In the genomic region with DNA sequence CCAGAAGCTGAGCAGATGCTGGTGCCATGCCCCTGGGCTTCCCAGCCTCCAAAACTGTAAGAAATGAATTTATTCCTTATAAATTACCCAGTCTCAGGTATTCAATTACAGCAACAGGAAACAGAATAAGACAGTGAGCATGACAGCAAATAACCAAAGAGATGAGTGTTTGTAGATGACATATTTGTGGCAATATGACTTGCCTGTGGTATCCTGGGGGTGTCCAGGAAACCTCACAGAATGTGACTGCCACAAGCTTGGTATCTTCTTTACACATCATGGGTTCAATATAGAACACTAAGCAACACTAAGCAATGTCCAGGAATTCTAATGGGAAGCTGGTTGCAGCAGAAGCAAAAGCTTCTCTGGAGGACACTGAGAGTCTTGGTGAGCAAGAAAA, we compare ENCODE assay signal across 21 cellular contexts.
"Had no signal": no experiment of that assay in that cellular context is flagged by ENCODE, and none has a peak within 500 bp of the region (broad histone marks: within the 10 kb centered on the region; RNA-seq: fewer than 3 reads in every experiment).

No MANE protein-coding gene starts in this region.

- H3K4me3 ChIP-seq: adrenal gland had no signal

- H3K4me3 Mint-ChIP-seq: activated CD4-positive, alpha-beta memory T cell treated with anti-CD3 and anti-CD28 coated beads for 36 hours; activated CD4-positive, alpha-beta T cell treated with anti-CD3 and anti-CD28 coated beads, Interleukin-2, amount 10 ng/mL, durations not matched to agents 24 days and 14 days; activated naive CD8-positive, alpha-beta T cell treated with anti-CD3 and anti-CD28 coated beads, Interleukin-2, amount 10 ng/mL, durations not matched to agents 7 days and 5 days; T-helper 17 cell; WTC11 had no signal

- ATAC-seq: T-helper 17 cell, WTC11 had no signal

- H3K36me3 ChIP-seq: adrenal gland had no signal

- H3K27me3 ChIP-seq: adrenal gland had no signal

- H3K27ac Mint-ChIP-seq: activated CD4-positive, alpha-beta memory T cell treated with anti-CD3 and anti-CD28 coated beads for 36 hours; activated CD4-positive, alpha-beta T cell treated with anti-CD3 and anti-CD28 coated beads, Interleukin-2, amount 10 ng/mL, durations not matched to agents 24 days and 14 days; activated naive CD8-positive, alpha-beta T cell treated with anti-CD3 and anti-CD28 coated beads, Interleukin-2, amount 10 ng/mL, durations not matched to agents 7 days and 5 days; T-helper 17 cell; WTC11 had no signal

- H3K4me1 ChIP-seq: adrenal gland had no signal

- H3K36me3 Mint-ChIP-seq: activated CD4-positive, alpha-beta memory T cell treated with anti-CD3 and anti-CD28 coated beads for 36 hours; activated naive CD8-positive, alpha-beta T cell treated with anti-CD3 and anti-CD28 coated beads, Interleukin-2, amount 10 ng/mL, durations not matched to agents 7 days and 5 days; WTC11 had no signal

- H3K4me1 Mint-ChIP-seq: activated CD4-positive, alpha-beta T cell treated with anti-CD3 and anti-CD28 coated beads, Interleukin-2, amount 10 ng/mL, durations not matched to agents 24 days and 14 days; activated naive CD8-positive, alpha-beta T cell treated with anti-CD3 and anti-CD28 coated beads, Interleukin-2, amount 10 ng/mL, durations not matched to agents 7 days and 5 days; T-helper 17 cell; WTC11 had no signal

- H3K27me3 Mint-ChIP-seq: activated CD4-positive, alpha-beta memory T cell treated with anti-CD3 and anti-CD28 coated beads for 36 hours; activated CD4-positive, alpha-beta T cell treated with anti-CD3 and anti-CD28 coated beads, Interleukin-2, amount 10 ng/mL, durations not matched to agents 24 days and 14 days; activated naive CD8-positive, alpha-beta T cell treated with anti-CD3 and anti-CD28 coated beads, Interleukin-2, amount 10 ng/mL, durations not matched to agents 7 days and 5 days; T-helper 17 cell had no signal

- H3K27ac ChIP-seq: adrenal gland had no signal

- DNase-seq: activated CD4-positive, alpha-beta memory T cell treated with anti-CD3 and anti-CD28 coated beads for 36 hours; activated CD4-positive, alpha-beta T cell treated with anti-CD3 and anti-CD28 coated beads, Interleukin-2, amount 10 ng/mL, durations not matched to agents 24 days and 14 days; activated CD4-positive, CD25-positive, alpha-beta regulatory T cell treated with anti-CD3 and anti-CD28 coated beads, Interleukin-2, amount 50 U/mL, for 72 hours; activated CD8-positive, alpha-beta memory T cell treated with anti-CD3 and anti-CD28 coated beads for 24 hours; activated naive CD4-positive, alpha-beta T cell treated with anti-CD3 and anti-CD28 coated beads, Interleukin-2, amount 50 U/mL, for 16 hours; activated naive CD8-positive, alpha-beta T cell treated with anti-CD3 and anti-CD28 coated beads, Interleukin-2, amount 10 ng/mL, durations not matched to agents 7 days and 5 days; activated T-cell treated with anti-CD3 and anti-CD28 coated beads for 4 hours; adrenal gland; anterior cingulate cortex; cerebellar nuclear complex; KG1; NCI-H1048; NCI-H146; NCI-H1930; NCI-H345; NCI-H510A; NCI-H526 treated with DMSO at 0.1 percent for 48 hours; SIG-M5; T-helper 17 cell; T-helper 9 cell had no signal

- H3K9me3 ChIP-seq: adrenal gland had no signal

- H3K9me3 Mint-ChIP-seq: activated CD4-positive, alpha-beta memory T cell treated with anti-CD3 and anti-CD28 coated beads for 36 hours; activated CD4-positive, alpha-beta T cell treated with anti-CD3 and anti-CD28 coated beads, Interleukin-2, amount 10 ng/mL, durations not matched to agents 24 days and 14 days; activated naive CD8-positive, alpha-beta T cell treated with anti-CD3 and anti-CD28 coated beads, Interleukin-2, amount 10 ng/mL, durations not matched to agents 7 days and 5 days had no signal
